ENCODE assay signal across 23 cellular contexts in the genomic region with DNA sequence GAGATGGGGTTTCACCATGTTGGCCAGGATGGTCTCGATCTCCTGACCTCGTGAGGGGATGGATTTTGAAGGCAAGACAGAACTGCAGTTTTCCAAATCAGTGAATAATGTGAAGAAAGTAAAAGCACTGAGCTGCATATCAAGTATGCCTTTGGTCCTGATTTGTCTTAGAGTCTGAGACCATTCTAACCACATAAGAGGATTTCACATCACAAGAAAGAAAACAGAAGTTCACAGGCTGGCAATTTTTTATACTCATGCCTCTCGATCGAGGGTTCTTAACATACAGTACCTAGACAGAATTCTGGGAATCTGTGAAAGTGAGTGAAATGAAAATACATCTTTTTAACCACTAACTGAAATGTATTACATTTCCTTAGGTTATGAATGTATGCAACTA. TPM values are rescaled to one million over a fixed set of nuclear protein-coding genes. Genes with fewer than 3 reads are reported as not detected.
"Had no signal": no experiment of that assay in that cellular context is flagged by ENCODE, and none has a peak within 500 bp of the region (broad histone marks: within the 10 kb centered on the region; RNA-seq: fewer than 3 reads in every experiment).

No MANE protein-coding gene starts in this region.

- H3K4me1 ChIP-seq: breast epithelium, parathyroid adenoma, right lobe of liver had no signal

- H3K36me3 ChIP-seq: breast epithelium, thoracic aorta had no signal

- H2AFZ ChIP-seq: parathyroid adenoma had no signal

- H3K27me3 Mint-ChIP-seq: activated naive CD8-positive, alpha-beta T cell treated with anti-CD3 and anti-CD28 coated beads, Interleukin-2, amount 10 ng/mL, durations not matched to agents 7 days and 5 days; naive B cell had no signal

- H3K27ac ChIP-seq: breast epithelium, parathyroid adenoma, right lobe of liver, thoracic aorta, upper lobe of left lung, VCaP had no signal

- ATAC-seq: mucosa of descending colon, right lobe of liver had no signal

- H3K27ac Mint-ChIP-seq: activated naive CD8-positive, alpha-beta T cell treated with anti-CD3 and anti-CD28 coated beads, Interleukin-2, amount 10 ng/mL, durations not matched to agents 7 days and 5 days; naive B cell; T-helper 1 cell treated with Interleukin-12 subunit alpha and Interleukin-12 subunit beta and Interleukin-4 antibody, amounts not matched to agents 30 μg/mL and 1 μg/mL, for 36 hours had no signal

- H3K9me3 ChIP-seq: mucosa of descending colon, right lobe of liver, thoracic aorta, upper lobe of left lung had no signal

- H3K4me3 ChIP-seq: breast epithelium, mucosa of descending colon, right lobe of liver, thoracic aorta, upper lobe of left lung had no signal

- H3K27me3 ChIP-seq: breast epithelium, right lobe of liver, upper lobe of left lung had no signal

- DNase-seq: activated CD4-positive, alpha-beta T cell treated with anti-CD3 and anti-CD28 coated beads, Interleukin-2, amount 50 U/mL, for 4 hours; activated CD4-positive, CD25-positive, alpha-beta regulatory T cell treated with anti-CD3 and anti-CD28 coated beads, Interleukin-2, amount 50 U/mL, for 72 hours; activated effector memory CD4-positive, alpha-beta T cell treated with Interleukin-2 at 50 U/mL for 16 hours; activated naive CD8-positive, alpha-beta T cell treated with anti-CD3 and anti-CD28 coated beads, Interleukin-2, amount 10 ng/mL, durations not matched to agents 7 days and 5 days; anterior cingulate cortex; cerebellar nuclear complex; effector CD4-positive, alpha-beta T cell; foreskin fibroblast; mesenchymal stem cell; mucosa of descending colon; naive B cell; right lobe of liver; small intestine; stimulated activated CD4-positive, alpha-beta T cell treated with anti-CD3 and anti-CD28 coated beads, Interleukin-15, amount 100 ng/mL, for 24 hours; stimulated activated CD4-positive, alpha-beta T cell treated with anti-CD3 and anti-CD28 coated beads, Interleukin-2, amount 100 ng/mL, for 48 hours; upper lobe of left lung had no signal

- H3K9ac ChIP-seq: parathyroid adenoma had no signal

- H3K4me3 Mint-ChIP-seq: activated naive CD8-positive, alpha-beta T cell treated with anti-CD3 and anti-CD28 coated beads, Interleukin-2, amount 10 ng/mL, durations not matched to agents 7 days and 5 days; naive B cell; T-helper 1 cell treated with Interleukin-12 subunit alpha and Interleukin-12 subunit beta and Interleukin-4 antibody, amounts not matched to agents 30 μg/mL and 1 μg/mL, for 36 hours had no signal

RNA-seq across cellular contexts. Expression of a gene that starts 58.9 kb away (rescaled TPM):
- total RNA-seq: activated naive CD8-positive, alpha-beta T cell treated with anti-CD3 and anti-CD28 coated beads, Interleukin-2, amount 10 ng/mL, durations not matched to agents 7 days and 5 days; breast epithelium; glomerular endothelial cell; liver; mucosa of descending colon; right lobe of liver; thoracic aorta; upper lobe of left lung had no signal
- polyA plus RNA-seq: liver, small intestine had no signal
